In the genomic region with DNA sequence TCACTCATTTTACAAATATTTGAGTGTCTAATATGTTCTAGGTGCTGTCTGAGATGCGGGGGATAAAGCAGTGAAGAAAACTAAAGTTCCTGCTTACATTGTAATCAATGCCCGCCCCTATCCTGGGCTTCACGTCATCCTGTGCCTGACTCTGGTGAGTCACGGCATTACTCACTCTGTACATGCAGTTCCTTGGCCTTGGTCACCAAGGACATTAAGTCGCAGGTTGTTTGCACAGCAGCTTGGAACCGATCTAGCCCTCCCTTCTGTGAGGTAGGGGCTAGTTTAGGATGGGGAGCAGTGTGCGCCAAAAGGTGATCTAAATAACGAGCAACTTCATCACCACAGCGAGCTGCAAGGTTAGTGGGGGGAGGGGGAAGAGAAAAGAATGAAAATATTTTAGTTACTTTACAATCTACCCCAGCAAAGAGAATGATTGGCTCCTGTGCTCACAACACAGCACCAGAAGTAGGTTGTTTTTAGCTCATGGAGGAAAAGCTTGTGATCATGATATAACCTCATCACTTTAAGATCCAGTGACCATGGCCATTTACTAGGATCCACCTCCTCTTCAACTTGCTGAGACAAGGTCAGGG, we compare ENCODE assay signal across 9 cellular contexts. TPM values are rescaled to one million over a fixed set of nuclear protein-coding genes. Genes with fewer than 3 reads are reported as not detected.
A peak's percentile ranks its signal among the peaks of the same experiment; 100 is the strongest.
DNase-seq lines count a peak whose midpoint lies in the region; FAIRE-seq and TF ChIP-seq lines count a peak whose summit lies in the region.
"Had no signal": no experiment of that assay in that cellular context is flagged by ENCODE, and none has a peak within 500 bp of the region (broad histone marks: within the 10 kb centered on the region; RNA-seq: fewer than 3 reads in every experiment).

No MANE protein-coding gene starts in this region.

- dilution Hi-C loops in keratinocyte (cut with MboI; ENCODE audit: extremely low pct_ligation_motif_present, low sequenced_read_pairs) = no loop called here

- no peaks in the 10 kb centered on the region for H3K27me3 Mint-ChIP-seq in activated naive CD4-positive, alpha-beta T cell treated with anti-CD3 and anti-CD28 coated beads, Interleukin-2, amount 10 ng/mL, durations not matched to agents 7 days and 5 days

- H3K27me3 ChIP-seq in keratinocyte (ENCODE audit: control insufficient read depth, extremely low read depth, insufficient read depth, low read length) (peaks cover 3% of the 10 kb centered on the region), subcutaneous abdominal adipose tissue (ENCODE audit: control insufficient read depth in 5 of 5, insufficient read depth in 4 of 5, low read length in 5 of 5) (peaks cover 0 to 2% (median 0%) of the 10 kb centered on the region in 5 donors), MM.1S (replicated peaks; ENCODE audit: insufficient read depth, low read length) (no peaks in the 10 kb centered on the region), BE2C (no peaks in the 10 kb centered on the region)

- FAIRE-seq in keratinocyte (lab: Jason Lieb, UNC) = peak; percentile 89

- H3K9ac ChIP-seq in keratinocyte (ENCODE audit: control insufficient read depth, extremely low read depth, insufficient read depth, low read length) (peak overlapping the region; percentile 33), subcutaneous abdominal adipose tissue (ENCODE audit: low read length in 5 of 5) (no peak overlapping the region), MM.1S (ENCODE audit: low read length) (no peak overlapping the region)

- H3K4me1 ChIP-seq in keratinocyte (ENCODE audit: control insufficient read depth, extremely low read depth, insufficient read depth, low read length) = peaks cover 32% of the 10 kb centered on the region
- H3K4me1 ChIP-seq in subcutaneous abdominal adipose tissue (ENCODE audit: control insufficient read depth in 5 of 5, insufficient read depth in 5 of 5, low read length in 5 of 5) = peaks cover 0 to 6% (median 0%) of the 10 kb centered on the region in 5 donors
- H3K4me1 ChIP-seq in MM.1S (ENCODE audit: low read length) = no peaks in the 10 kb centered on the region
- no peaks in the 10 kb centered on the region for H3K4me1 ChIP-seq in BE2C

- H3K36me3 ChIP-seq in keratinocyte (ENCODE audit: control insufficient read depth in 2 of 2, extremely low read depth in 1 of 2, insufficient read depth in 2 of 2, low read length in 2 of 2) (no peaks in the 10 kb centered on the region), subcutaneous abdominal adipose tissue (ENCODE audit: control insufficient read depth in 5 of 5, insufficient read depth in 5 of 5, low read length in 5 of 5) (no peaks in the 10 kb centered on the region), MM.1S (replicated peaks; ENCODE audit: insufficient read depth, low read length) (no peaks in the 10 kb centered on the region), BE2C (no peaks in the 10 kb centered on the region)

- H3K4me1 Mint-ChIP-seq in activated naive CD4-positive, alpha-beta T cell treated with anti-CD3 and anti-CD28 coated beads, Interleukin-2, amount 10 ng/mL, durations not matched to agents 7 days and 5 days = peaks cover 8% of the 10 kb centered on the region

- H3K4me3 ChIP-seq in keratinocyte (ENCODE audit: control insufficient read depth in 2 of 3, extremely low read depth in 1 of 3, insufficient read depth in 2 of 3, low read depth in 1 of 3, low read length in 3 of 3) (no peak overlapping the region), subcutaneous abdominal adipose tissue (ENCODE audit: low read depth in 1 of 5, low read length in 5 of 5) (no peak overlapping the region), MM.1S (ENCODE audit: low read length) (no peak overlapping the region), BE2C (ENCODE audit: low read depth, low read length) (no peak overlapping the region)
- H3K4me3 ChIP-seq: skin epidermis had no signal

- H3K9me3 ChIP-seq in keratinocyte (ENCODE audit: control insufficient read depth, low read depth, low read length) (no peaks in the 10 kb centered on the region), subcutaneous abdominal adipose tissue (ENCODE audit: control insufficient read depth in 5 of 5, low read length in 5 of 5) (no peaks in the 10 kb centered on the region), MM.1S (replicated peaks; ENCODE audit: insufficient read depth, low read length) (no peaks in the 10 kb centered on the region), BE2C (no peaks in the 10 kb centered on the region)

- no peaks in the 10 kb centered on the region for H3K36me3 Mint-ChIP-seq in activated naive CD4-positive, alpha-beta T cell treated with anti-CD3 and anti-CD28 coated beads, Interleukin-2, amount 10 ng/mL, durations not matched to agents 7 days and 5 days

- H3K4me3 Mint-ChIP-seq in activated naive CD4-positive, alpha-beta T cell treated with anti-CD3 and anti-CD28 coated beads, Interleukin-2, amount 10 ng/mL, durations not matched to agents 7 days and 5 days = no peak overlapping the region

- H3K9me1 ChIP-seq in keratinocyte (ENCODE audit: control insufficient read depth, extremely low read depth, insufficient read depth, low read length) = no peaks in the 10 kb centered on the region

- H3K9me2 ChIP-seq in MM.1S (replicated peaks; ENCODE audit: insufficient read depth, low read length) = no peaks in the 10 kb centered on the region

- H4K20me1 ChIP-seq in keratinocyte (ENCODE audit: control insufficient read depth, extremely low read depth, insufficient read depth, low read length) (no peaks in the 10 kb centered on the region), MM.1S (ENCODE audit: insufficient read depth, low read length) (no peaks in the 10 kb centered on the region)

- H3K27ac ChIP-seq in keratinocyte (ENCODE audit: control insufficient read depth, insufficient read depth, low read length) (peak overlapping the region; percentile 64), subcutaneous abdominal adipose tissue (ENCODE audit: low read depth, low read length) (peak overlapping the region; percentile 9), MM.1S (ENCODE audit: low read length) (no peak overlapping the region)

- DNase-seq in activated naive CD4-positive, alpha-beta T cell treated with Interleukin-2 at 50 U/mL for 16 hours = peak; percentile 38
- no peak for DNase-seq in activated naive CD4-positive, alpha-beta T cell (lab: John Stamatoyannopoulos, UW)
- peak; percentile 20 for DNase-seq in activated naive CD4-positive, alpha-beta T cell treated with anti-CD3 and anti-CD28 coated beads, Interleukin-2, amount 10 ng/mL, durations not matched to agents 7 days and 5 days
- DNase-seq in keratinocyte (ENCODE audit: low read depth, low spot score) = peak; percentile 45
- DNase-seq in MM.1S = no peak
- DNase-seq in KG1 (lab: John Stamatoyannopoulos, UW) = no peak
- no peak for DNase-seq in BE2C

- H3K9me3 Mint-ChIP-seq in activated naive CD4-positive, alpha-beta T cell treated with anti-CD3 and anti-CD28 coated beads, Interleukin-2, amount 10 ng/mL, durations not matched to agents 7 days and 5 days = no peaks in the 10 kb centered on the region

- H3K79me2 ChIP-seq in keratinocyte (ENCODE audit: control insufficient read depth, insufficient read depth, low read length) (no peaks in the 10 kb centered on the region), MM.1S (ENCODE audit: low read length) (no peaks in the 10 kb centered on the region)

- H3K27ac Mint-ChIP-seq in activated naive CD4-positive, alpha-beta T cell treated with anti-CD3 and anti-CD28 coated beads, Interleukin-2, amount 10 ng/mL, durations not matched to agents 7 days and 5 days = peak overlapping the region; percentile 17

- peak overlapping the region; percentile 71 for H3K4me2 ChIP-seq in keratinocyte (ENCODE audit: control insufficient read depth, extremely low read depth, insufficient read depth, low read depth, low read length)
- no peak overlapping the region for H3K4me2 ChIP-seq in MM.1S (ENCODE audit: low read depth, low read length)

- no peak for TF ChIP-seq CTCF in keratinocyte (optimal IDR thresholded peaks at IDR 0.05 in 1 of 3, IDR thresholded peaks at IDR 0.05 in 1 of 3, conservative IDR thresholded peaks at IDR 0.05 in 1 of 3; ENCODE audit: extremely low read depth in 1 of 3, insufficient read depth in 2 of 3, low read length in 3 of 3)
- no peak for TF ChIP-seq CTCF in MM.1S (IDR thresholded peaks at IDR 0.05; ENCODE audit: low read length)
- TF ChIP-seq CTCF in BE2C (IDR thresholded peaks at IDR 0.05; ENCODE audit: low read depth, low read length) = no peak

- H2AFZ ChIP-seq in keratinocyte (ENCODE audit: control insufficient read depth, low read length) (peak overlapping the region; percentile 64), MM.1S (ENCODE audit: low read length) (no peak overlapping the region)

- no peaks in the 10 kb centered on the region for H3F3A ChIP-seq in MM.1S (ENCODE audit: insufficient read depth, low read length)

- CTCF ChIA-PET in activated naive CD4-positive, alpha-beta T cell treated with anti-CD3 and anti-CD28 coated beads, Interleukin-2, amount 10 ng/mL, durations not matched to agents 7 days and 5 days (lab: Charles Lee) = no interaction called here

RNA-seq across cellular contexts. Expression of a gene that starts 48.0 kb away (rescaled TPM):
- 22.4 to 27.3 TPM (median 23.8 TPM) in 3 replicates for polyA plus RNA-seq in keratinocyte
- 17.0 TPM for polyA plus RNA-seq in keratinocyte (2011; ENCODE audit: low read depth)
- 18.5 and 26.8 TPM in 2 replicates for polyA plus RNA-seq in keratinocyte (2011; cell fraction: cytosol; rRNA removed)
- polyA plus RNA-seq in keratinocyte (2011; cell fraction: nucleus; rRNA removed) = 27.8 and 30.1 TPM in 2 replicates
- polyA plus RNA-seq in keratinocyte (2012; ENCODE audit: low replicate concordance) = 16.6 and 20.4 TPM in 2 replicates
- 23.5 to 47.3 TPM (median 24.6 TPM) in 3 replicates for polyA minus RNA-seq in keratinocyte
- polyA minus RNA-seq in keratinocyte (2011; cell fraction: cytosol; rRNA and poly(A)+ RNA removed) = 10.0 TPM
- 33.4 and 74.2 TPM in 2 replicates for polyA minus RNA-seq in keratinocyte (2011; cell fraction: nucleus; rRNA and poly(A)+ RNA removed)
- polyA plus RNA-seq in BE2C (2012; ENCODE audit: insufficient read depth, insufficient read length, low read depth) = 22.2 TPM

Comparison
In these comparisons a context has a peak if more than half of its experiments do, and no peak if none do; other contexts are left out.
1. DNase-seq: peak in activated naive CD4-positive, alpha-beta T cell treated with Interleukin-2 at 50 U/mL for 16 hours (single experiment), activated naive CD4-positive, alpha-beta T cell treated with anti-CD3 and anti-CD28 coated beads, Interleukin-2, amount 10 ng/mL, durations not matched to agents 7 days and 5 days (single experiment) and keratinocyte (single experiment); none in activated naive CD4-positive, alpha-beta T cell (0 of 4), MM.1S (single experiment), KG1 (single experiment) and BE2C (single experiment).